In genomic region chr4:141575884-141576283, GRCh38 we compare ENCODE assay signal across 1 cellular context.
TF ChIP-seq lines count a peak whose summit lies in the region.

No MANE protein-coding gene starts in this region.

TF ChIP-seq in GM23338, 12 proteins besides CTCF, POLR2A, EP300 and RAD21 (continued from another document):
- no peak for TF ChIP-seq REST (IDR thresholded peaks at IDR 0.05; ENCODE audit: unreplicated experiment)
- TF ChIP-seq EZH2 (IDR thresholded peaks at IDR 0.05; ENCODE audit: low read depth, unreplicated experiment) = no peak
- TF ChIP-seq CREB1 (CRISPR knock-in tag; IDR thresholded peaks at IDR 0.05; ENCODE audit: low read depth) = no peak
- TF ChIP-seq POLR2AphosphoS5 (IDR thresholded peaks at IDR 0.05; ENCODE audit: low read depth) = no peak
- TF ChIP-seq STAT1 (IDR thresholded peaks at IDR 0.05; ENCODE audit: unreplicated experiment) = no peak
- TF ChIP-seq NANOG (IDR thresholded peaks at IDR 0.05; ENCODE audit: borderline replicate concordance) = no peak
- TF ChIP-seq ETS1 (IDR thresholded peaks at IDR 0.05) = no peak
- no peak for TF ChIP-seq JUNB (IDR thresholded peaks at IDR 0.05; ENCODE audit: unreplicated experiment)
